1 cellular context compared by ENCODE assay signal in the genomic region with DNA sequence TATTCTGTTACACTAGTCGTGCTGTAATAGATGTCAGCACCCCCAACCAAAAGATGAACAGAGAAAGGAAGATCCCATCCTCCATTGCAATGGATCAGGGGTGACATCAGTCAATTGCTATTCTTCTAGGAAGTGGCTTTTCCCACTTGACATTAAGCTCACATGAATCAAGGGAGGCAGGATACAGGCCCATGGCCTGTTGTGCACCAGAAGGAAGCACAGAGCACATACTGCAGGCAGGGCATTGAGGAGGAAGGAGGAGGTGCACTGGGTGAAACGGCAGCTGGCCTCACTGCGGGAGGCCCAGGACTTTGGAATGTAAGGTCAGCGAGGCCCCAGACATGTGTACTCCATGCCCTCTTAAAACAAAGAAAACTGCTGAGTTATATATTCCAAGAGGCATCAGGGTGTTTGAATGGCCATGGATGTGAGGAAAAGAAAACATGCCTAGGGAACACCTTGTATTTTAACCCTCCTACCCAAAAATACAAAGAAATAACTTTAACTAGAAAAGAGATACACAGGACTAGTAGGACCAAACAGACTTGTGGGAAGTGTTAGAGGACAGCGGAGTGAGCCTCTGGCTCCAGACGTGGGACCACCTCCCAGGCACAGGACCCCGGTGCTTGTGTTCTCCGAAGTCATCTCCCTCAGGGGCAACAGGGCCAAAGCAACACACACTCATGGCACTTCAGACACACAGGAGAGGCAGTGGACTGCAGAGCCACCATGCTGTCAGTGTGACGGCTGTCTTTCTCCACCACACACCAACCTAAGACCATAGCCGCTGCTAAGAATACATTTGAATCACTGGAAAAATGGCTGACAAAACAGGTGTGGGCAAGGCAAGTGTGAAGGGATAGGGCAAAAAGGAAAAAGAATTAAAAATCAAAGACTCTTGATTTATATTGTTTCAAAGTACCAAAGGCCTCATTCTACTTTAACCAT.
TF ChIP-seq lines count a peak whose summit lies in the region.

No MANE protein-coding gene starts in this region.

TF ChIP-seq in HepG2, 621 proteins besides CTCF, POLR2A, EP300 and RAD21 (continued from another document and continues in another):
- TF ChIP-seq, protein P1, sequence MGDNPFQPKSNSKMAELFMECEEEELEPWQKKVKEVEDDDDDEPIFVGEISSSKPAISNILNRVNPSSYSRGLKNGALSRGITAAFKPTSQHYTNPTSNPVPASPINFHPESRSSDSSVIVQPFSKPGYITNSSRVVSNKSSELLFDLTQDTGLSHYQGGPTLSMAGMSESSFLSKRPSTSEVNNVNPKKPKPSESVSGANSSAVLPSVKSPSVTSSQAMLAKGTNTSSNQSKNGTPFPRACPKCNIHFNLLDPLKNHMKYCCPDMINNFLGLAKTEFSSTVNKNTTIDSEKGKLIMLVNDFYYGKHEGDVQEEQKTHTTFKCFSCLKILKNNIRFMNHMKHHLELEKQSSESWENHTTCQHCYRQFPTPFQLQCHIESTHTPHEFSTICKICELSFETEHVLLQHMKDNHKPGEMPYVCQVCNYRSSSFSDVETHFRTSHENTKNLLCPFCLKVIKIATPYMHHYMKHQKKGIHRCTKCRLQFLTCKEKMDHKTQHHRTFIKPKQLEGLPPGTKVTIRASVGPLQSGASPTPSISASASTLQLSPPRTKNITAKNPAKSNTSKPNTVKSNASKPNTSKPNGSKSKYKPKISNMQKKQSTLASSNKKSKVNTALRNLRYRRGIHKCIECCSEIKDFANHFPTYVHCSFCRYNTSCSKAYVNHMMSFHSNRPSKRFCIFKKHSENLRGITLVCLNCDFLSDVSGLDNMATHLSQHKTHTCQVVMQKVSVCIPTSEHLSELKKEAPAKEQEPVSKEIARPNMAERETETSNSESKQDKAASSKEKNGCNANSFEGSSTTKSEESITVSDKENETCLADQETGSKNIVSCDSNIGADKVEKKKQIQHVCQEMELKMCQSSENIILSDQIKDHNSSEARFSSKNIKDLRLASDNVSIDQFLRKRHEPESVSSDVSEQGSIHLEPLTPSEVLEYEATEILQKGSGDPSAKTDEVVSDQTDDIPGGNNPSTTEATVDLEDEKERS (CRISPR knock-in tag; IDR thresholded peaks at IDR 0.05): no peak
- TF ChIP-seq AGO1 (IDR thresholded peaks at IDR 0.05; ENCODE audit: low read depth, low read length, poor library complexity, severe bottlenecking) (no peak), RFXANK (CRISPR knock-in tag; IDR thresholded peaks at IDR 0.05) (no peak), BRCA1 (CRISPR knock-in tag; IDR thresholded peaks at IDR 0.05) (0 out of 2 replicates have a peak, but pooled peaks have one; percentile 55), ONECUT2 (CRISPR knock-in tag; IDR thresholded peaks at IDR 0.05) (no peak), ZNF124 (CRISPR knock-in tag; IDR thresholded peaks at IDR 0.05) (peak; percentile 79; the same call in 1 of the 2 replicates), ZNF703 (CRISPR knock-in tag; IDR thresholded peaks at IDR 0.05; ENCODE audit: borderline replicate concordance) (no peak), RFX5 (IDR thresholded peaks at IDR 0.05; ENCODE audit: low read depth, low read length) (no peak), KDM5A (IDR thresholded peaks at IDR 0.05; ENCODE audit: borderline replicate concordance, low read length) (no peak), GFI1 (CRISPR knock-in tag; IDR thresholded peaks at IDR 0.05; ENCODE audit: borderline replicate concordance) (no peak), ZNF230 (CRISPR knock-in tag; IDR thresholded peaks at IDR 0.05) (no peak), RELA (CRISPR knock-in tag; IDR thresholded peaks at IDR 0.05) (no peak), REL (CRISPR knock-in tag; conservative IDR thresholded peaks at IDR 0.05) (no peak), ELF4 (CRISPR knock-in tag; IDR thresholded peaks at IDR 0.05; ENCODE audit: borderline replicate concordance) (no peak), ZSCAN12 (CRISPR knock-in tag; IDR thresholded peaks at IDR 0.05) (no peak), POLR2G (IDR thresholded peaks at IDR 0.05; ENCODE audit: low read depth, low read length) (no peak), ZNF777 (CRISPR knock-in tag; IDR thresholded peaks at IDR 0.05) (no peak), ZNF766 (CRISPR knock-in tag; IDR thresholded peaks at IDR 0.05; ENCODE audit: borderline replicate concordance) (0 out of 2 replicates have a peak, but pooled peaks have one; percentile 39), KLF13 (CRISPR knock-in tag; IDR thresholded peaks at IDR 0.05) (no peak), IRF2 (CRISPR knock-in tag; IDR thresholded peaks at IDR 0.05) (peak; percentile 65; the same call in 1 of the 2 replicates), KDM1A (CRISPR knock-in tag; IDR thresholded peaks at IDR 0.05) (0 out of 2 replicates have a peak, but pooled peaks have one; percentile 52)
- TF ChIP-seq, protein P2, sequence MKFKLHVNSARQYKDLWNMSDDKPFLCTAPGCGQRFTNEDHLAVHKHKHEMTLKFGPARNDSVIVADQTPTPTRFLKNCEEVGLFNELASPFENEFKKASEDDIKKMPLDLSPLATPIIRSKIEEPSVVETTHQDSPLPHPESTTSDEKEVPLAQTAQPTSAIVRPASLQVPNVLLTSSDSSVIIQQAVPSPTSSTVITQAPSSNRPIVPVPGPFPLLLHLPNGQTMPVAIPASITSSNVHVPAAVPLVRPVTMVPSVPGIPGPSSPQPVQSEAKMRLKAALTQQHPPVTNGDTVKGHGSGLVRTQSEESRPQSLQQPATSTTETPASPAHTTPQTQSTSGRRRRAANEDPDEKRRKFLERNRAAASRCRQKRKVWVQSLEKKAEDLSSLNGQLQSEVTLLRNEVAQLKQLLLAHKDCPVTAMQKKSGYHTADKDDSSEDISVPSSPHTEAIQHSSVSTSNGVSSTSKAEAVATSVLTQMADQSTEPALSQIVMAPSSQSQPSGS (CRISPR knock-in tag; IDR thresholded peaks at IDR 0.05): peak; percentile 52; the same call in 1 of the 2 replicates
- TF ChIP-seq, protein P3, sequence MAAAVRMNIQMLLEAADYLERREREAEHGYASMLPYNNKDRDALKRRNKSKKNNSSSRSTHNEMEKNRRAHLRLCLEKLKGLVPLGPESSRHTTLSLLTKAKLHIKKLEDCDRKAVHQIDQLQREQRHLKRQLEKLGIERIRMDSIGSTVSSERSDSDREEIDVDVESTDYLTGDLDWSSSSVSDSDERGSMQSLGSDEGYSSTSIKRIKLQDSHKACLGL (CRISPR knock-in tag; IDR thresholded peaks at IDR 0.05): no peak
- TF ChIP-seq, protein P4, sequence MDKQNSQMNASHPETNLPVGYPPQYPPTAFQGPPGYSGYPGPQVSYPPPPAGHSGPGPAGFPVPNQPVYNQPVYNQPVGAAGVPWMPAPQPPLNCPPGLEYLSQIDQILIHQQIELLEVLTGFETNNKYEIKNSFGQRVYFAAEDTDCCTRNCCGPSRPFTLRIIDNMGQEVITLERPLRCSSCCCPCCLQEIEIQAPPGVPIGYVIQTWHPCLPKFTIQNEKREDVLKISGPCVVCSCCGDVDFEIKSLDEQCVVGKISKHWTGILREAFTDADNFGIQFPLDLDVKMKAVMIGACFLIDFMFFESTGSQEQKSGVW (CRISPR knock-in tag; IDR thresholded peaks at IDR 0.05; ENCODE audit: borderline replicate concordance): no peak
- TF ChIP-seq, protein P5, sequence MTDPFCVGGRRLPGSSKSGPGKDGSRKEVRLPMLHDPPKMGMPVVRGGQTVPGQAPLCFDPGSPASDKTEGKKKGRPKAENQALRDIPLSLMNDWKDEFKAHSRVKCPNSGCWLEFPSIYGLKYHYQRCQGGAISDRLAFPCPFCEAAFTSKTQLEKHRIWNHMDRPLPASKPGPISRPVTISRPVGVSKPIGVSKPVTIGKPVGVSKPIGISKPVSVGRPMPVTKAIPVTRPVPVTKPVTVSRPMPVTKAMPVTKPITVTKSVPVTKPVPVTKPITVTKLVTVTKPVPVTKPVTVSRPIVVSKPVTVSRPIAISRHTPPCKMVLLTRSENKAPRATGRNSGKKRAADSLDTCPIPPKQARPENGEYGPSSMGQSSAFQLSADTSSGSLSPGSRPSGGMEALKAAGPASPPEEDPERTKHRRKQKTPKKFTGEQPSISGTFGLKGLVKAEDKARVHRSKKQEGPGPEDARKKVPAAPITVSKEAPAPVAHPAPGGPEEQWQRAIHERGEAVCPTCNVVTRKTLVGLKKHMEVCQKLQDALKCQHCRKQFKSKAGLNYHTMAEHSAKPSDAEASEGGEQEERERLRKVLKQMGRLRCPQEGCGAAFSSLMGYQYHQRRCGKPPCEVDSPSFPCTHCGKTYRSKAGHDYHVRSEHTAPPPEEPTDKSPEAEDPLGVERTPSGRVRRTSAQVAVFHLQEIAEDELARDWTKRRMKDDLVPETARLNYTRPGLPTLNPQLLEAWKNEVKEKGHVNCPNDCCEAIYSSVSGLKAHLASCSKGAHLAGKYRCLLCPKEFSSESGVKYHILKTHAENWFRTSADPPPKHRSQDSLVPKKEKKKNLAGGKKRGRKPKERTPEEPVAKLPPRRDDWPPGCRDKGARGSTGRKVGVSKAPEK (CRISPR knock-in tag; IDR thresholded peaks at IDR 0.05; ENCODE audit: borderline replicate concordance): no peak
- TF ChIP-seq, protein P6, sequence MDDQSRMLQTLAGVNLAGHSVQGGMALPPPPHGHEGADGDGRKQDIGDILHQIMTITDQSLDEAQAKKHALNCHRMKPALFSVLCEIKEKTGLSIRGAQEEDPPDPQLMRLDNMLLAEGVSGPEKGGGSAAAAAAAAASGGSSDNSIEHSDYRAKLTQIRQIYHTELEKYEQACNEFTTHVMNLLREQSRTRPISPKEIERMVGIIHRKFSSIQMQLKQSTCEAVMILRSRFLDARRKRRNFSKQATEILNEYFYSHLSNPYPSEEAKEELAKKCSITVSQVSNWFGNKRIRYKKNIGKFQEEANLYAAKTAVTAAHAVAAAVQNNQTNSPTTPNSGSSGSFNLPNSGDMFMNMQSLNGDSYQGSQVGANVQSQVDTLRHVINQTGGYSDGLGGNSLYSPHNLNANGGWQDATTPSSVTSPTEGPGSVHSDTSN (CRISPR knock-in tag; IDR thresholded peaks at IDR 0.05; ENCODE audit: borderline replicate concordance): no peak
- TF ChIP-seq, protein P7, sequence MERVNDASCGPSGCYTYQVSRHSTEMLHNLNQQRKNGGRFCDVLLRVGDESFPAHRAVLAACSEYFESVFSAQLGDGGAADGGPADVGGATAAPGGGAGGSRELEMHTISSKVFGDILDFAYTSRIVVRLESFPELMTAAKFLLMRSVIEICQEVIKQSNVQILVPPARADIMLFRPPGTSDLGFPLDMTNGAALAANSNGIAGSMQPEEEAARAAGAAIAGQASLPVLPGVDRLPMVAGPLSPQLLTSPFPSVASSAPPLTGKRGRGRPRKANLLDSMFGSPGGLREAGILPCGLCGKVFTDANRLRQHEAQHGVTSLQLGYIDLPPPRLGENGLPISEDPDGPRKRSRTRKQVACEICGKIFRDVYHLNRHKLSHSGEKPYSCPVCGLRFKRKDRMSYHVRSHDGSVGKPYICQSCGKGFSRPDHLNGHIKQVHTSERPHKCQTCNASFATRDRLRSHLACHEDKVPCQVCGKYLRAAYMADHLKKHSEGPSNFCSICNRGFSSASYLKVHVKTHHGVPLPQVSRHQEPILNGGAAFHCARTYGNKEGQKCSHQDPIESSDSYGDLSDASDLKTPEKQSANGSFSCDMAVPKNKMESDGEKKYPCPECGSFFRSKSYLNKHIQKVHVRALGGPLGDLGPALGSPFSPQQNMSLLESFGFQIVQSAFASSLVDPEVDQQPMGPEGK (CRISPR knock-in tag; IDR thresholded peaks at IDR 0.05): peak; percentile 51; the same call in 1 of the 2 replicates
- TF ChIP-seq, protein P8, sequence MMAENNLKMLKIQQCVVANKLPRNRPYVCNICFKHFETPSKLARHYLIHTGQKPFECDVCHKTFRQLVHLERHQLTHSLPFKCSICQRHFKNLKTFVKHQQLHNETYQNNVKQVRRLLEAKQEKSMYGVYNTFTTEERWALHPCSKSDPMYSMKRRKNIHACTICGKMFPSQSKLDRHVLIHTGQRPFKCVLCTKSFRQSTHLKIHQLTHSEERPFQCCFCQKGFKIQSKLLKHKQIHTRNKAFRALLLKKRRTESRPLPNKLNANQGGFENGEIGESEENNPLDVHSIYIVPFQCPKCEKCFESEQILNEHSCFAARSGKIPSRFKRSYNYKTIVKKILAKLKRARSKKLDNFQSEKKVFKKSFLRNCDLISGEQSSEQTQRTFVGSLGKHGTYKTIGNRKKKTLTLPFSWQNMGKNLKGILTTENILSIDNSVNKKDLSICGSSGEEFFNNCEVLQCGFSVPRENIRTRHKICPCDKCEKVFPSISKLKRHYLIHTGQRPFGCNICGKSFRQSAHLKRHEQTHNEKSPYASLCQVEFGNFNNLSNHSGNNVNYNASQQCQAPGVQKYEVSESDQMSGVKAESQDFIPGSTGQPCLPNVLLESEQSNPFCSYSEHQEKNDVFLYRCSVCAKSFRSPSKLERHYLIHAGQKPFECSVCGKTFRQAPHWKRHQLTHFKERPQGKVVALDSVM (CRISPR knock-in tag; IDR thresholded peaks at IDR 0.05): peak; percentile 92
- TF ChIP-seq, protein P9, sequence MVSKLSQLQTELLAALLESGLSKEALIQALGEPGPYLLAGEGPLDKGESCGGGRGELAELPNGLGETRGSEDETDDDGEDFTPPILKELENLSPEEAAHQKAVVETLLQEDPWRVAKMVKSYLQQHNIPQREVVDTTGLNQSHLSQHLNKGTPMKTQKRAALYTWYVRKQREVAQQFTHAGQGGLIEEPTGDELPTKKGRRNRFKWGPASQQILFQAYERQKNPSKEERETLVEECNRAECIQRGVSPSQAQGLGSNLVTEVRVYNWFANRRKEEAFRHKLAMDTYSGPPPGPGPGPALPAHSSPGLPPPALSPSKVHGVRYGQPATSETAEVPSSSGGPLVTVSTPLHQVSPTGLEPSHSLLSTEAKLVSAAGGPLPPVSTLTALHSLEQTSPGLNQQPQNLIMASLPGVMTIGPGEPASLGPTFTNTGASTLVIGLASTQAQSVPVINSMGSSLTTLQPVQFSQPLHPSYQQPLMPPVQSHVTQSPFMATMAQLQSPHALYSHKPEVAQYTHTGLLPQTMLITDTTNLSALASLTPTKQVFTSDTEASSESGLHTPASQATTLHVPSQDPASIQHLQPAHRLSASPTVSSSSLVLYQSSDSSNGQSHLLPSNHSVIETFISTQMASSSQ (IDR thresholded peaks at IDR 0.05; ENCODE audit: low read depth): no peak
- TF ChIP-seq, protein P9 (CRISPR knock-in tag; IDR thresholded peaks at IDR 0.05; ENCODE audit: borderline replicate concordance): 0 out of 2 replicates have a peak, but pooled peaks have one; percentile 31
- TF ChIP-seq, protein P10, sequence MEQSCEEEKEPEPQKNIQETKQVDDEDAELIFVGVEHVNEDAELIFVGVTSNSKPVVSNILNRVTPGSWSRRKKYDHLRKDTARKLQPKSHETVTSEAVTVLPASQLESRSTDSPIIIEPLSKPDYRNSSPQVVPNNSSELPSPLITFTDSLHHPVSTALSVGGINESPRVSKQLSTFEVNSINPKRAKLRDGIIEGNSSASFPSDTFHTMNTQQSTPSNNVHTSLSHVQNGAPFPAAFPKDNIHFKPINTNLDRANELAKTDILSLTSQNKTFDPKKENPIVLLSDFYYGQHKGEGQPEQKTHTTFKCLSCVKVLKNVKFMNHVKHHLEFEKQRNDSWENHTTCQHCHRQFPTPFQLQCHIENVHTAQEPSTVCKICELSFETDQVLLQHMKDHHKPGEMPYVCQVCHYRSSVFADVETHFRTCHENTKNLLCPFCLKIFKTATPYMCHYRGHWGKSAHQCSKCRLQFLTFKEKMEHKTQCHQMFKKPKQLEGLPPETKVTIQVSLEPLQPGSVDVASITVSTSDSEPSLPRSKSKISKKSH (CRISPR knock-in tag; IDR thresholded peaks at IDR 0.05; ENCODE audit: borderline replicate concordance): no peak
